In genomic region chr10:92826504-92826903, GRCh38 we compare ENCODE assay signal across 15 cellular contexts.
"Had no signal": no experiment of that assay in that cellular context is flagged by ENCODE, and none has a peak within 500 bp of the region (broad histone marks: within the 10 kb centered on the region; RNA-seq: fewer than 3 reads in every experiment).

No MANE protein-coding gene starts in this region.

- H3K27ac ChIP-seq: foreskin keratinocyte, hepatocyte, neutrophil, tibial artery, upper lobe of left lung, vagina had no signal

- FAIRE-seq: colon, small intestine had no signal

- H3K4me2 ChIP-seq: hepatocyte had no signal

- H3K79me2 ChIP-seq: hepatocyte had no signal

- DNase-seq: dermis blood vessel endothelial cell; erythroblast; left colon; naive thymus-derived CD4-positive, alpha-beta T cell; posterior cingulate gyrus; small intestine; stimulated activated CD4-positive, alpha-beta T cell treated with anti-CD3 and anti-CD28 coated beads, Interleukin-12 subunit alpha, Interleukin-12 subunit beta, amount 100 ng/mL, for 4 hours; stimulated activated naive CD4-positive, alpha-beta T cell treated with Interleukin-2 at 50 U/mL for 16 hours; tibial artery; upper lobe of left lung had no signal

- H3K36me3 ChIP-seq: neutrophil, tibial artery, upper lobe of left lung, vagina had no signal

- H3K4me3 Mint-ChIP-seq: naive thymus-derived CD4-positive, alpha-beta T cell had no signal

- H3K9me3 ChIP-seq: neutrophil, tibial artery, upper lobe of left lung, vagina had no signal

- ATAC-seq: foreskin keratinocyte; left colon; naive thymus-derived CD4-positive, alpha-beta T cell had no signal

- H2AFZ ChIP-seq: hepatocyte had no signal

- H3K4me3 ChIP-seq: hepatocyte, tibial artery, upper lobe of left lung, vagina had no signal

- H3K27me3 ChIP-seq: foreskin keratinocyte, hepatocyte, neutrophil, tibial artery, upper lobe of left lung, vagina had no signal
